Comparison of ENCODE assay signal across 1 cellular context in genomic region chr9:106890621-106891020, GRCh38.
TF ChIP-seq lines count a peak whose summit lies in the region.

No MANE protein-coding gene starts in this region.

TF ChIP-seq in H1, 55 proteins besides CTCF, POLR2A, EP300 and RAD21:
- TF ChIP-seq SP1 (IDR thresholded peaks at IDR 0.05; ENCODE audit: low read depth, low read length) (no peak), JUN (IDR thresholded peaks at IDR 0.05; ENCODE audit: low read depth, low read length) (no peak), BACH1 (IDR thresholded peaks at IDR 0.05; ENCODE audit: low read length) (no peak), SP2 (IDR thresholded peaks at IDR 0.05; ENCODE audit: low read length) (no peak), SIN3A (conservative IDR thresholded peaks at IDR 0.05 in 1 of 2, IDR thresholded peaks at IDR 0.05 in 1 of 2; ENCODE audit: low read depth in 1 of 2, low read length in 2 of 2) (no peak), YY1 (IDR thresholded peaks at IDR 0.05; ENCODE audit: low read depth, low read length) (no peak), ASH2L (IDR thresholded peaks at IDR 0.05; ENCODE audit: low read length) (no peak), MAX (IDR thresholded peaks at IDR 0.05) (no peak), POU5F1 (IDR thresholded peaks at IDR 0.05; ENCODE audit: low read depth, low read length) (no peak), PHF8 (conservative IDR thresholded peaks at IDR 0.05; ENCODE audit: low read depth, low read length) (no peak), CEBPB (IDR thresholded peaks at IDR 0.05; ENCODE audit: low read depth, low read length) (no peak), SUZ12 (IDR thresholded peaks at IDR 0.05; ENCODE audit: low read length) (no peak), NANOG (IDR thresholded peaks at IDR 0.05; ENCODE audit: insufficient read depth, low read depth, low read length, poor library complexity, severe bottlenecking) (no peak), CTBP2 (IDR thresholded peaks at IDR 0.05; ENCODE audit: borderline replicate concordance, insufficient read depth, insufficient read length, low read length) (no peak), RFX5 (IDR thresholded peaks at IDR 0.05; ENCODE audit: borderline replicate concordance, low read depth, low read length) (no peak), ZNF274 (IDR thresholded peaks at IDR 0.05; ENCODE audit: borderline replicate concordance, extremely low read depth, low read length) (no peak), KDM4A (IDR thresholded peaks at IDR 0.05; ENCODE audit: low read depth, low read length, severe bottlenecking) (no peak)
